In genomic region chr12:96516472-96517417, GRCh38 we compare ENCODE assay signal across 1 cellular context.
TF ChIP-seq lines count a peak whose summit lies in the region.

No MANE protein-coding gene starts in this region.

TF ChIP-seq in HepG2, 621 proteins besides CTCF, POLR2A, EP300 and RAD21 (continued from another document):
- TF ChIP-seq, protein P1, sequence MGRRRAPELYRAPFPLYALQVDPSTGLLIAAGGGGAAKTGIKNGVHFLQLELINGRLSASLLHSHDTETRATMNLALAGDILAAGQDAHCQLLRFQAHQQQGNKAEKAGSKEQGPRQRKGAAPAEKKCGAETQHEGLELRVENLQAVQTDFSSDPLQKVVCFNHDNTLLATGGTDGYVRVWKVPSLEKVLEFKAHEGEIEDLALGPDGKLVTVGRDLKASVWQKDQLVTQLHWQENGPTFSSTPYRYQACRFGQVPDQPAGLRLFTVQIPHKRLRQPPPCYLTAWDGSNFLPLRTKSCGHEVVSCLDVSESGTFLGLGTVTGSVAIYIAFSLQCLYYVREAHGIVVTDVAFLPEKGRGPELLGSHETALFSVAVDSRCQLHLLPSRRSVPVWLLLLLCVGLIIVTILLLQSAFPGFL (CRISPR knock-in tag; IDR thresholded peaks at IDR 0.05): no peak
- TF ChIP-seq KDM3A (CRISPR knock-in tag; IDR thresholded peaks at IDR 0.05; ENCODE audit: low read depth): no peak
- no peak for TF ChIP-seq IRX3 (CRISPR knock-in tag; IDR thresholded peaks at IDR 0.05; ENCODE audit: borderline replicate concordance, low read depth)
- peak; percentile 89 for TF ChIP-seq STAG1 (CRISPR knock-in tag; IDR thresholded peaks at IDR 0.05)
- TF ChIP-seq, protein P2, sequence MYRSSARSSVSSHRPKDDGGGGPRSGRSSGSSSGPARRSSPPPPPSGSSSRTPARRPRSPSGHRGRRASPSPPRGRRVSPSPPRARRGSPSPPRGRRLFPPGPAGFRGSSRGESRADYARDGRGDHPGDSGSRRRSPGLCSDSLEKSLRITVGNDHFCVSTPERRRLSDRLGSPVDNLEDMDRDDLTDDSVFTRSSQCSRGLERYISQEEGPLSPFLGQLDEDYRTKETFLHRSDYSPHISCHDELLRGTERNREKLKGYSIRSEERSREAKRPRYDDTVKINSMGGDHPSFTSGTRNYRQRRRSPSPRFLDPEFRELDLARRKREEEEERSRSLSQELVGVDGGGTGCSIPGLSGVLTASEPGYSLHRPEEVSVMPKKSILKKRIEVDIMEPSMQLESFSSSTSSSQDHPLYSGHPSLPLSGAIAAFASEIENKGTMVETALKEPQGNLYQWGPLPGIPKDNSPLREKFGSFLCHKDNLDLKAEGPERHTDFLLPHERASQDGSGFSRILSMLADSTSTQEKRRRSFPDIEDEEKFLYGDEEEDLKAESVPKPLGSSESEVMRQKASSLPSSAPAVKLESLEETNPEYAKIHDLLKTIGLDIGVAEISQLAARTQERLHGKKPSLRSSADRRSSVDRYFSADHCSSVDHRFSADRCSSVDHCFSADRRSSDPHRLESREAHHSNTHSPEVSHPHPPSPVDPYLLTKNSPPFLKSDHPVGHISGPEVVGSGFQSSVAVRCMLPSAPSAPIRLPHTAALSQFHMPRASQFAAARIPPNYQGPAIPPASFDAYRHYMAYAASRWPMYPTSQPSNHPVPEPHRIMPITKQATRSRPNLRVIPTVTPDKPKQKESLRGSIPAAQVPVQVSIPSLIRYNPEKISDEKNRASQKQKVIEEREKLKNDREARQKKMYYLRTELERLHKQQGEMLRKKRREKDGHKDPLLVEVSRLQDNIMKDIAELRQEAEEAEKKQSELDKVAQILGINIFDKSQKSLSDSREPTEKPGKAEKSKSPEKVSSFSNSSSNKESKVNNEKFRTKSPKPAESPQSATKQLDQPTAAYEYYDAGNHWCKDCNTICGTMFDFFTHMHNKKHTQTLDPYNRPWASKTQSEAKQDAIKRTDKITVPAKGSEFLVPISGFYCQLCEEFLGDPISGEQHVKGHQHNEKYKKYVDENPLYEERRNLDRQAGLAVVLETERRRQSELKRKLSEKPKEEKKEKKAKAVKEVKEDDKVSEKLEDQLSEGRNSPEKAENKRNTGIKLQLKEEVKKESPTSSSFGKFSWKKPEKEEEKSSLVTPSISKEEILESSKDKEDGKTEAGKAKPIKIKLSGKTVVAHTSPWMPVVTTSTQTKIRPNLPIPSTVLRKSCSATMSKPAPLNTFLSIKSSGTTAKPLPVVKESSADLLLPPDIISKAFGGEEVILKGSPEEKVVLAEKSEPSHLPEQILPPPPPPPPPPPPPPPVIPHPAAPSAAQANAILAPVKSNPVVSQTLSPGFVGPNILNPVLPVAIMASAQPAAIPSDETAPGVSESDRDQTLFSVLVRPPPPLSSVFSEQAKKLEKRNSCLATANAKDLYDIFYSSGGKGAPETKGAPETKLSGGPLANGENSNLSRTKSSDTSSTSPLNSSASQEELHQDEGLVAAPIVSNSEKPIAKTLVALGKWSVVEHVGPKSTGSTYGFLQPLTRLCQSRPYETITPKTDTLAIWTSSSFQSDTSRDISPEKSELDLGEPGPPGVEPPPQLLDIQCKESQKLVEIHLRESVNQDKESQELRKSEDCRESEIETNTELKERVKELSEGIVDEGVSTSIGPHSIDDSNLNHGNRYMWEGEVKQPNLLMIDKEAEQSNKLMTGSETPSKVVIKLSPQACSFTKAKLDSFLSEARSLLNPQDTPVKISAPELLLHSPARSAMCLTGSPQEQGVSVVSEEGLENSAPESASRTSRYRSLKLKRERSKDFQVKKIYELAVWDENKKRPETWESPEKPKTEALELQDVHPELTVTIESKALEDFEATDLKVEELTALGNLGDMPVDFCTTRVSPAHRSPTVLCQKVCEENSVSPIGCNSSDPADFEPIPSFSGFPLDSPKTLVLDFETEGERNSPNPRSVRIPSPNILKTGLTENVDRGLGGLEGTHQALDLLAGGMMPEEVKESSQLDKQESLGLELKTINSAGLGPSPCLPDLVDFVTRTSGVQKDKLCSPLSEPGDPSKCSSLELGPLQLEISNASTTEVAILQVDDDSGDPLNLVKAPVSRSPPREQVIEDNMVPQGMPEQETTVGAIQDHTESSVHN (CRISPR knock-in tag; IDR thresholded peaks at IDR 0.05): no peak
- TF ChIP-seq MIXL1 (CRISPR knock-in tag; IDR thresholded peaks at IDR 0.05): 0 out of 2 replicates have a peak, but pooled peaks have one; percentile 22
- no peak for TF ChIP-seq CBX1 (IDR thresholded peaks at IDR 0.05; ENCODE audit: low read depth)
- no peak for TF ChIP-seq AHR (CRISPR knock-in tag; IDR thresholded peaks at IDR 0.05)
- no peak for TF ChIP-seq RFXAP (CRISPR knock-in tag; IDR thresholded peaks at IDR 0.05; ENCODE audit: borderline replicate concordance)
- no peak for TF ChIP-seq NR2F6 (IDR thresholded peaks at IDR 0.05)
- TF ChIP-seq NR2F6 (CRISPR knock-in tag; IDR thresholded peaks at IDR 0.05): no peak
- TF ChIP-seq CENPBD1 (CRISPR knock-in tag; IDR thresholded peaks at IDR 0.05; ENCODE audit: borderline replicate concordance, low read depth): no peak
- TF ChIP-seq BCL3 (CRISPR knock-in tag; IDR thresholded peaks at IDR 0.05): no peak
- no peak for TF ChIP-seq ZC3H13 (CRISPR knock-in tag; IDR thresholded peaks at IDR 0.05)
- peak; percentile 48; the same call in 1 of the 2 replicates for TF ChIP-seq SMC3 (IDR thresholded peaks at IDR 0.05; ENCODE audit: low read length)
- TF ChIP-seq SMYD3 (CRISPR knock-in tag; IDR thresholded peaks at IDR 0.05): no peak
- no peak for TF ChIP-seq HHEX (CRISPR knock-in tag; IDR thresholded peaks at IDR 0.05)
